In genomic region chr12:53223391-53224267, GRCh38 we compare ENCODE assay signal across 8 cellular contexts. TPM values are rescaled to one million over a fixed set of nuclear protein-coding genes. Genes with fewer than 3 reads are reported as not detected.
DNase-seq lines count a peak whose midpoint lies in the region; ATAC-seq and TF ChIP-seq lines count a peak whose summit lies in the region.

No MANE protein-coding gene starts in this region.

- H3K27ac ChIP-seq in PC-9, result 0 out of 2 replicates have a peak overlapping the region, but pooled peaks have one; percentile 23
- peak overlapping the region; percentile 93 to 97 for H3K27ac ChIP-seq in coronary artery

- intact Hi-C loops in PC-9 (cut with micrococcal nuclease; ENCODE audit: unreplicated experiment), result no loop called here

- H3F3A ChIP-seq in PC-9 (ENCODE audit: insufficient read depth, low read depth), result peaks cover 44% of the 10 kb centered on the region

- H3K27me3 ChIP-seq in PC-9 (ENCODE audit: insufficient read depth, low read depth) (no peaks in the 10 kb centered on the region), mucosa of stomach (ENCODE audit: control insufficient read depth, insufficient read depth, low read length) (no peaks in the 10 kb centered on the region)

- H3K9me3 ChIP-seq in PC-9 (ENCODE audit: insufficient read depth, low read depth) (no peaks in the 10 kb centered on the region), mucosa of stomach (ENCODE audit: control insufficient read depth, low read length) (no peaks in the 10 kb centered on the region)

- H3K36me3 ChIP-seq in PC-9 (ENCODE audit: low read depth) (no peaks in the 10 kb centered on the region), mucosa of stomach (ENCODE audit: control insufficient read depth, insufficient read depth, low read length) (peaks cover 5% of the 10 kb centered on the region)

- BruUV-seq in PC-9 (replicated peaks; lab: Mats Ljungman, UMichigan), result no TSS peak

- H3K9me2 ChIP-seq in PC-9 (ENCODE audit: insufficient read depth), result no peaks in the 10 kb centered on the region

- CTCF ChIA-PET in PC-9 (lab: Charles Lee), result interaction anchor here (0.6 to 0.7 kb wide), 2 partner anchors 43 to 61 kb away, joined by 7 to 14 read pairs; partner anchors contain the start of gene ZNF740

- H4K20me1 ChIP-seq in PC-9 (ENCODE audit: insufficient read depth), result no peaks in the 10 kb centered on the region

- H3K4me2 ChIP-seq in PC-9, result peak overlapping the region; percentile 41

- TF ChIP-seq CTCF in PC-9 (conservative IDR thresholded peaks at IDR 0.05) (no peak), coronary artery (IDR thresholded peaks at IDR 0.05) (no peak)

- no peak overlapping the region for H2AFZ ChIP-seq in PC-9

- peaks cover 38% of the 10 kb centered on the region for H3K79me2 ChIP-seq in PC-9 (ENCODE audit: low read depth)

- H3K4me3 ChIP-seq in PC-9, result no peak overlapping the region
- no peak overlapping the region for H3K4me3 ChIP-seq in coronary artery
- H3K4me3 ChIP-seq in mucosa of stomach (ENCODE audit: low read length), result no peak overlapping the region

- POLR2A ChIA-PET in PC-9 (lab: Charles Lee; ENCODE audit: unreplicated experiment), result no interaction called here

- H3K4me1 ChIP-seq in PC-9 (replicated peaks; ENCODE audit: insufficient read depth), result peaks cover 60% of the 10 kb centered on the region
- peaks cover 56% of the 10 kb centered on the region for H3K4me1 ChIP-seq in mucosa of stomach (ENCODE audit: control insufficient read depth, insufficient read depth, low read length)

- H3K9ac ChIP-seq in mucosa of stomach (ENCODE audit: low read length), result peak overlapping the region; percentile 5

- DNase-seq in AG08395 (ENCODE audit: low spot score) (peak; percentile 46), PC-9 (no peak), coronary artery (ENCODE audit: low spot score) (no peak), NCI-H446 (lab: John Stamatoyannopoulos, UW) (no peak)

- ATAC-seq in GM21576 (IDR thresholded peaks at IDR 0.05; ENCODE audit: unreplicated experiment) (no peak), GM21786 (IDR thresholded peaks at IDR 0.05; ENCODE audit: unreplicated experiment) (no peak), HG02678 (IDR thresholded peaks at IDR 0.05; ENCODE audit: unreplicated experiment) (no peak)

RNA-seq across cellular contexts. Expression of gene RARG, which starts 8.4 kb away (rescaled TPM):
- 118 and 124 TPM in 2 replicates for total RNA-seq in PC-9 (2021)

RNA-seq across cellular contexts. Expression of gene ITGB7, which starts 16.6 kb away (rescaled TPM):
- total RNA-seq in PC-9 (2021), result 2.4 and 3.3 TPM in 2 replicates

RNA-seq across cellular contexts. Expression of gene CSAD, which starts 42.9 kb away (rescaled TPM):
- total RNA-seq in PC-9 (2021), result 33.1 and 49.0 TPM in 2 replicates

RNA-seq across cellular contexts. Expression of gene ZNF740, which starts 43.1 kb away (rescaled TPM):
- total RNA-seq in PC-9 (2021), result 48.3 and 65.8 TPM in 2 replicates

RNA-seq across cellular contexts. Expression of gene ESPL1, which starts 44.5 kb away (rescaled TPM):
- total RNA-seq in PC-9 (2021), result 37.4 and 42.0 TPM in 2 replicates
